ENCODE assay signal across 11 cellular contexts in the genomic region with DNA sequence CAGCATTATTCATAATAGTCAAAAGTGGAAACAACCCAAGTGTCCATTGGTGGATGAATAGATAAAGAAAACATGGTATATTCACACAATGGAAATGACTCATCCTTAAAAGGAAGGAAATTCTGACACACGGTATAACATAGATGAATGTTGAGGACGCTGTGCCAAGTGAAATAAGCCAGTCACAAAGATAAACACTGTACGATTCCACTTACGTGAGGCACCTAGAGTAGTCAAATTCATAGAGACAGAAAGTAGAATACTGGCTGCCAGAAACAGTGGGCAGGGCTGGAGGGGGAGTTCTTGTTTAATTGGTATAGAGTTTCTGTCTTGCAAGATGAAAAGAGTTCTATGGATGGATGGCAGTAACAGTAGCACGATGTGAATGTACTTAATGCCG. TPM values are rescaled to one million over a fixed set of nuclear protein-coding genes. Genes with fewer than 3 reads are reported as not detected.
A peak's percentile ranks its signal among the peaks of the same experiment; 100 is the strongest.
DNase-seq lines count a peak whose midpoint lies in the region; ATAC-seq and TF ChIP-seq lines count a peak whose summit lies in the region.
"Had no signal": no experiment of that assay in that cellular context is flagged by ENCODE, and none has a peak within 500 bp of the region (broad histone marks: within the 10 kb centered on the region; RNA-seq: fewer than 3 reads in every experiment).

No MANE protein-coding gene starts in this region.

- H3K4me1 Mint-ChIP-seq in activated T-cell treated with anti-CD3 and anti-CD28 coated beads, Interleukin-2, amount 50 U/mL, for 72 hours (ENCODE audit: low read depth) = peaks cover 16% of the 10 kb centered on the region

- H3K4me3 Mint-ChIP-seq in activated T-cell treated with anti-CD3 and anti-CD28 coated beads, Interleukin-2, amount 50 U/mL, for 72 hours = peak overlapping the region; percentile 15 to 52
- H3K4me3 Mint-ChIP-seq: neural crest cell had no signal

- H3K27me3 Mint-ChIP-seq in activated T-cell treated with anti-CD3 and anti-CD28 coated beads, Interleukin-2, amount 50 U/mL, for 72 hours (ENCODE audit: low read depth) = no peaks in the 10 kb centered on the region

- no peaks in the 10 kb centered on the region for H3K36me3 ChIP-seq in kidney epithelial cell (ENCODE audit: control insufficient read depth, insufficient read depth, low read length)

- peak overlapping the region; percentile 55 for H3K27ac Mint-ChIP-seq in activated T-cell treated with anti-CD3 and anti-CD28 coated beads, Interleukin-2, amount 50 U/mL, for 72 hours

- in situ Hi-C loops in GM13976 (cut with MboI; ENCODE audit: low sequenced_read_pairs, unreplicated experiment) = no loop called here

- H3K9me3 Mint-ChIP-seq in activated T-cell treated with anti-CD3 and anti-CD28 coated beads, Interleukin-2, amount 50 U/mL, for 72 hours = no peaks in the 10 kb centered on the region
- H3K9me3 Mint-ChIP-seq: neural crest cell had no signal

- H3K27me3 ChIP-seq in kidney epithelial cell (ENCODE audit: control insufficient read depth, insufficient read depth, low read length) = no peaks in the 10 kb centered on the region

- peak; percentile 98 to 99 for ATAC-seq in activated T-cell treated with anti-CD3 and anti-CD28 coated beads, Interleukin-2, amount 50 U/mL, for 72 hours (replicated peaks in 1 of 2)
- no peak for ATAC-seq in GM18511 (IDR thresholded peaks at IDR 0.05; ENCODE audit: unreplicated experiment)

- H3K36me3 Mint-ChIP-seq in activated T-cell treated with anti-CD3 and anti-CD28 coated beads, Interleukin-2, amount 50 U/mL, for 72 hours (ENCODE audit: insufficient read depth in 2 of 2) = no peaks in the 10 kb centered on the region

- no peak for TF ChIP-seq CTCF in kidney epithelial cell (IDR thresholded peaks at IDR 0.05; ENCODE audit: insufficient read depth, low read length, poor library complexity, severe bottlenecking)
- no peak for TF ChIP-seq CTCF in GM13976 (IDR thresholded peaks at IDR 0.05; ENCODE audit: borderline replicate concordance, control extremely low read depth, extremely low read depth, insufficient read depth, missing control alignments)

- peak; percentile 12 for DNase-seq in CD1c-positive myeloid dendritic cell (ENCODE audit: extremely low spot score)
- peak; percentile 25 for DNase-seq in HPDE6-E6E7 (ENCODE audit: extremely low spot score)
- peak; percentile 47 to 48 for DNase-seq in activated T-cell treated with anti-CD3 and anti-CD28 coated beads, Interleukin-2, amount 50 U/mL, for 72 hours
- peak; percentile 51 for DNase-seq in kidney epithelial cell (ENCODE audit: low read depth)
- DNase-seq in NCI-H2227 (lab: John Stamatoyannopoulos, UW; ENCODE audit: unreplicated experiment) = no peak
- DNase-seq in KG1 (lab: John Stamatoyannopoulos, UW) = no peak
- DNase-seq in GM13976 (ENCODE audit: low spot score) = no peak
- DNase-seq: effector CD4-positive, alpha-beta T cell; trophoblast cell had no signal

- H3K4me3 ChIP-seq in kidney epithelial cell (ENCODE audit: low read depth, low read length) = no peak overlapping the region

RNA-seq across cellular contexts. Expression of a gene that starts 26.6 kb away (rescaled TPM):
- total RNA-seq in activated T-cell treated with anti-CD3 and anti-CD28 coated beads, Interleukin-2, amount 50 U/mL, for 72 hours = 10 to 100 TPM; 27.9 to 29.8 TPM
- 8.0 and 11.4 TPM in 2 replicates for total RNA-seq in kidney epithelial cell

Comparison
In these comparisons a context has a peak if more than half of its experiments do, and no peak if none do; other contexts are left out.
1. DNase-seq: peak in CD1c-positive myeloid dendritic cell (single experiment), HPDE6-E6E7 (single experiment), activated T-cell treated with anti-CD3 and anti-CD28 coated beads, Interleukin-2, amount 50 U/mL, for 72 hours (2 of 2) and kidney epithelial cell (single experiment); none in NCI-H2227 (single experiment), KG1 (single experiment) and GM13976 (single experiment).